10 cellular contexts compared by ENCODE assay signal in the genomic region with DNA sequence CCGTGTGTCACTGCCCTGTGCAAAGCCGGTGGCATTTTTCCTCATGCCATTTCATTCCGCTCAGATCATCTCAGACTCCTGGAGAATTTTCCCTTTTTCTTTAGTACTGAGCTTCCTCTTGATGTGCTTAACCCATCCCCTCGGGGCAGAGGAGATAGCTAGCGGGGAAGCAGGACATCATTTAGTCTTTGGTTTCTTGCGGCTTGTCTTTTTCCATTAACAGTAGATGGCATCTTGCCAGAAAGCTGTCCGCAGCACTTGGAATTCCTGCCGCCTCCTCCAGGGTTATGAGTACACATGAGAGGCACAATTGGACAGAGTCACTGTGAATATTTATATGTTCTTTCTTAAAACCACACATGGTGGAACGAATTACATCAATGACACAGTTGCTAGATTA.
DNase-seq lines count a peak whose midpoint lies in the region; ATAC-seq, FAIRE-seq and TF ChIP-seq lines count a peak whose summit lies in the region.
"Had no signal": no experiment of that assay in that cellular context is flagged by ENCODE, and none has a peak within 500 bp of the region (broad histone marks: within the 10 kb centered on the region; RNA-seq: fewer than 3 reads in every experiment).

No MANE protein-coding gene starts in this region.

- peaks cover 9 to 16% of the 10 kb centered on the region in 2 experiments; a peak in 4 of 5 replicates for H3K27me3 ChIP-seq in K562 (ENCODE audit: control insufficient read depth in 2 of 2, insufficient read depth in 2 of 2, low read length in 2 of 2)
- H3K27me3 ChIP-seq: heart left ventricle had no signal

- H3K4me3 ChIP-seq in K562, result no peak overlapping the region
- H3K4me3 ChIP-seq: heart left ventricle had no signal

- in situ Hi-C loops in K562 (cut with MboI), result no loop called here

- BruUV-seq in K562 (replicated peaks; lab: Mats Ljungman, UMichigan), result no TSS peak

- H3K9me1 ChIP-seq in K562 (ENCODE audit: control insufficient read depth, insufficient read depth, low read length), result no peaks in the 10 kb centered on the region

- TF ChIP-seq CTCF in K562 (IDR thresholded peaks at IDR 0.05 in 2 of 3, conservative IDR thresholded peaks at IDR 0.05 in 1 of 3; ENCODE audit: insufficient read depth in 2 of 3, low read depth in 1 of 3, low read length in 3 of 3), result no peak

- DNase-seq in AG20443 (ENCODE audit: low spot score) (peak; percentile 51), NCI-H187 (lab: John Stamatoyannopoulos, UW) (peak; percentile 63 to 67), K562 (ENCODE audit: extremely low read depth in 1 of 4, low spot score in 3 of 4) (no peak), left lobe of liver (ENCODE audit: low spot score) (no peak), SKM-1 treated with dmso at 0.1 percent for 144 hours (lab: John Stamatoyannopoulos, UW; ENCODE audit: unreplicated experiment) (no peak)
- DNase-seq: NCI-H1092 treated with DMSO at 0.1 percent for 48 hours had no signal

- no peaks in the 10 kb centered on the region for H3K4me1 ChIP-seq in K562 (replicated peaks in 1 of 2; ENCODE audit: control insufficient read depth in 2 of 2, insufficient read depth in 2 of 2, low read length in 2 of 2)

- CTCF ChIA-PET in K562 (lab: Yijun Ruan, JAX; ENCODE audit: low intra/inter-chr PET ratio), result no interaction called here

- no peak for TF ChIP-seq EP300 in K562 (IDR thresholded peaks at IDR 0.05; ENCODE audit: low read length)

- peaks cover 1% of the 10 kb centered on the region; the same call in 1 of the 3 replicates for H3K36me3 ChIP-seq in K562 (ENCODE audit: control insufficient read depth, insufficient read depth, low read length)

- 15% methylated on average over 3 of the region's 9 CpGs for WGBS in K562 (ENCODE audit: insufficient coverage, low coverage, missing lambda C conversion rate)

- H3K4me2 ChIP-seq in K562 (ENCODE audit: insufficient read depth, low read length), result no peak overlapping the region

- H4K20me1 ChIP-seq in K562 (replicated peaks; ENCODE audit: control insufficient read depth, insufficient read depth, low read length), result no peaks in the 10 kb centered on the region

- no peaks in the 10 kb centered on the region for H3K79me2 ChIP-seq in K562 (ENCODE audit: control insufficient read depth, insufficient read depth, low read length)

- H3K9ac ChIP-seq in K562 (ENCODE audit: insufficient read depth in 1 of 2, low read depth in 2 of 2, low read length in 2 of 2), result no peak overlapping the region

- no peaks in the 10 kb centered on the region for H3K9me3 ChIP-seq in K562 (replicated peaks; ENCODE audit: control insufficient read depth, insufficient read depth, low read depth, low read length)
- H3K9me3 ChIP-seq: heart left ventricle had no signal

- POLR2A ChIA-PET in K562 (lab: Yijun Ruan, JAX), result no interaction called here

- FAIRE-seq in K562 (lab: Jason Lieb, UNC), result no peak

- intact Hi-C loops in K562 (cut with micrococcal nuclease), result no loop called here

- no peak overlapping the region for H3K27ac ChIP-seq in K562 (ENCODE audit: extremely low read depth, low read depth, low read length)

- no peak for ATAC-seq in K562
- ATAC-seq in left lobe of liver, result peak; percentile 3
- no peak for ATAC-seq in GM18868 (IDR thresholded peaks at IDR 0.05; ENCODE audit: unreplicated experiment)
- ATAC-seq in GM19452 (IDR thresholded peaks at IDR 0.05; ENCODE audit: unreplicated experiment), result no peak
- no peak for ATAC-seq in HG03342 (IDR thresholded peaks at IDR 0.05; ENCODE audit: unreplicated experiment)

- TF ChIP-seq POLR2A in K562 (conservative IDR thresholded peaks at IDR 0.05), result no peak

- no peak overlapping the region for H2AFZ ChIP-seq in K562 (ENCODE audit: low read depth, low read length)

- TF ChIP-seq RAD21 in K562 (CRISPR knock-in tag; conservative IDR thresholded peaks at IDR 0.05 in 1 of 2, IDR thresholded peaks at IDR 0.05 in 1 of 2), result no peak

TF ChIP-seq in K562, 482 proteins besides CTCF, POLR2A, EP300 and RAD21:
- peak; percentile 75 for TF ChIP-seq NFIC (IDR thresholded peaks at IDR 0.05)
- TF ChIP-seq ZNF589 (CRISPR knock-in tag; IDR thresholded peaks at IDR 0.05; ENCODE audit: low read depth), result no peak

Comparison
In these comparisons a context has a peak if more than half of its experiments do, and no peak if none do; other contexts are left out.
1. DNase-seq: peak in AG20443 (single experiment) and NCI-H187 (2 of 2); none in K562 (0 of 4), left lobe of liver (single experiment) and SKM-1 treated with dmso at 0.1 percent for 144 hours (single experiment).